19 cellular contexts compared by ENCODE assay signal in the genomic region with DNA sequence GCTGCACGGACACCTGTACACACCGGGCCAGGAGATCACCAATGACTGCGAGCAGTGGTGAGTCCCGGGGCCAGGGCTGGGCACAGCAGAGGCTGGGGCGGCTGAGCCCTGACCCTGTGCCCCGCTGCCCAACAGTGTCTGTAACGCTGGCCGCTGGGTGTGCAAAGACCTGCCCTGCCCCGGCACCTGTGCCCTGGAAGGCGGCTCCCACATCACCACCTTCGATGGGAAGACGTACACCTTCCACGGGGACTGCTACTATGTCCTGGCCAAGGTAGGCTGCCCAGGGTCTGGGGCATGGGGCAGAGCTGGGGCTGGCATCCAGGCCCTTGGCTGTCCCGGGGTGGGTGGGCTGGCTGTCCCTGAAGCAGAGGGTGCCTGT. TPM values are rescaled to one million over a fixed set of nuclear protein-coding genes. Genes with fewer than 3 reads are reported as not detected.
"Had no signal": no experiment of that assay in that cellular context is flagged by ENCODE, and none has a peak within 500 bp of the region (broad histone marks: within the 10 kb centered on the region; RNA-seq: fewer than 3 reads in every experiment).

No MANE protein-coding gene starts in this region.

- H3K36me3 ChIP-seq: ascending aorta, colonic mucosa, gastroesophageal sphincter, SJSA1, stomach, thoracic aorta had no signal

- ATAC-seq: gastroesophageal sphincter; naive thymus-derived CD8-positive, alpha-beta T cell had no signal

- H3K4me1 ChIP-seq: ascending aorta, colonic mucosa, gastroesophageal sphincter, SJSA1 had no signal

- H3K9me3 ChIP-seq: ascending aorta, colonic mucosa, gastroesophageal sphincter, SJSA1, stomach, thoracic aorta had no signal

- H3K4me3 ChIP-seq: ascending aorta, colonic mucosa, gastroesophageal sphincter, SJSA1, stomach, thoracic aorta had no signal

- DNase-seq: activated CD4-positive, alpha-beta T cell treated with anti-CD3 and anti-CD28 coated beads for 48 hours; activated CD8-positive, alpha-beta memory T cell treated with anti-CD3 and anti-CD28 coated beads for 24 hours; activated gamma-delta T cell; colonic mucosa; hippocampal formation; kidney glomerular epithelial cell; mammary epithelial cell; occipital lobe; stomach; T1000 had no signal

- H3K27me3 ChIP-seq: ascending aorta, colonic mucosa, SJSA1 had no signal

- H3K27ac ChIP-seq: ascending aorta, colonic mucosa, gastroesophageal sphincter, SJSA1, stomach, thoracic aorta had no signal

RNA-seq across cellular contexts. Expression of a gene that starts 7.7 kb away (rescaled TPM):
- total RNA-seq: mammary epithelial cell; mononuclear cell; naive thymus-derived CD8-positive, alpha-beta T cell; occipital lobe; pulmonary artery endothelial cell; SJSA1; skeletal muscle tissue; thoracic aorta; urinary bladder had no signal
- polyA plus RNA-seq: mammary epithelial cell; naive thymus-derived CD8-positive, alpha-beta T cell; stomach had no signal

RNA-seq across cellular contexts. Expression of a gene that starts 45.8 kb away (rescaled TPM):
- total RNA-seq: ascending aorta; naive thymus-derived CD8-positive, alpha-beta T cell; occipital lobe; pulmonary artery endothelial cell; SJSA1; skeletal muscle tissue; urinary bladder had no signal
- polyA plus RNA-seq: mammary epithelial cell; naive thymus-derived CD8-positive, alpha-beta T cell; urinary bladder had no signal
